In genomic region chr9:101114317-101114716, GRCh38 we compare ENCODE assay signal across 18 cellular contexts.
"Had no signal": no experiment of that assay in that cellular context is flagged by ENCODE, and none has a peak within 500 bp of the region (broad histone marks: within the 10 kb centered on the region; RNA-seq: fewer than 3 reads in every experiment).

No MANE protein-coding gene starts in this region.

- H3K27me3 Mint-ChIP-seq: stimulated activated naive B cell treated with anti-CD40 and anti-IgM and Interleukin-4, amounts not matched to agents 10 μg/mL and 1 μg/mL and 100 μg/mL, for 72 hours had no signal

- H3K27me3 ChIP-seq: colonic mucosa, gastrocnemius medialis, testis, tibial nerve, upper lobe of right lung, vagina had no signal

- H3K4me3 Mint-ChIP-seq: naive thymus-derived CD4-positive, alpha-beta T cell; nephron progenitor cell; stimulated activated naive B cell treated with anti-CD40 and anti-IgM and Interleukin-4, amounts not matched to agents 10 μg/mL and 1 μg/mL and 100 μg/mL, for 72 hours; stimulated activated naive CD8-positive, alpha-beta T cell treated with anti-CD3 and anti-CD28 coated beads, Interleukin-15, amount 100 ng/mL, for 72 hours had no signal

- H3K36me3 ChIP-seq: colonic mucosa, gastrocnemius medialis, heart right ventricle, tibial nerve, upper lobe of right lung, vagina had no signal

- H3K27ac ChIP-seq: colonic mucosa, gastrocnemius medialis, heart right ventricle, testis, tibial nerve, upper lobe of right lung, vagina had no signal

- H3K4me1 Mint-ChIP-seq: naive thymus-derived CD4-positive, alpha-beta T cell; nephron progenitor cell; stimulated activated naive B cell treated with anti-CD40 and anti-IgM and Interleukin-4, amounts not matched to agents 10 μg/mL and 1 μg/mL and 100 μg/mL, for 72 hours; stimulated activated naive CD8-positive, alpha-beta T cell treated with anti-CD3 and anti-CD28 coated beads, Interleukin-15, amount 100 ng/mL, for 72 hours had no signal

- DNase-seq: colonic mucosa; dermis blood vessel endothelial cell; gastrocnemius medialis; heart right ventricle; left colon; left ventricle myocardium superior; naive thymus-derived CD4-positive, alpha-beta T cell; nephron progenitor cell; posterior cingulate gyrus; stimulated activated CD4-positive, alpha-beta T cell treated with anti-CD3 and anti-CD28 coated beads, Interleukin-2, amount 100 ng/mL, for 24 hours; stimulated activated CD4-positive, alpha-beta T cell treated with anti-CD3 and anti-CD28 coated beads, Interleukin-4, amount 100 ng/mL, for 4 hours; stimulated activated naive B cell treated with anti-CD40 and anti-IgM and Interleukin-4, amounts not matched to agents 10 μg/mL and 1 μg/mL and 100 μg/mL, for 72 hours; stimulated activated naive CD8-positive, alpha-beta T cell treated with anti-CD3 and anti-CD28 coated beads, Interleukin-15, amount 100 ng/mL, for 72 hours; testis; upper lobe of right lung had no signal

- H3K9me3 ChIP-seq: colonic mucosa, gastrocnemius medialis, heart right ventricle, testis, tibial nerve, upper lobe of right lung, vagina had no signal

- H3K4me3 ChIP-seq: colonic mucosa, gastrocnemius medialis, heart right ventricle, lung, testis, tibial nerve, upper lobe of right lung, vagina had no signal

- H3K36me3 Mint-ChIP-seq: stimulated activated naive B cell treated with anti-CD40 and anti-IgM and Interleukin-4, amounts not matched to agents 10 μg/mL and 1 μg/mL and 100 μg/mL, for 72 hours had no signal

- H3K9me3 Mint-ChIP-seq: stimulated activated naive B cell treated with anti-CD40 and anti-IgM and Interleukin-4, amounts not matched to agents 10 μg/mL and 1 μg/mL and 100 μg/mL, for 72 hours; stimulated activated naive CD8-positive, alpha-beta T cell treated with anti-CD3 and anti-CD28 coated beads, Interleukin-15, amount 100 ng/mL, for 72 hours had no signal

- H3K4me1 ChIP-seq: colonic mucosa, gastrocnemius medialis, testis, tibial nerve, upper lobe of right lung, vagina had no signal

- H3K27ac Mint-ChIP-seq: naive thymus-derived CD4-positive, alpha-beta T cell; stimulated activated naive B cell treated with anti-CD40 and anti-IgM and Interleukin-4, amounts not matched to agents 10 μg/mL and 1 μg/mL and 100 μg/mL, for 72 hours; stimulated activated naive CD8-positive, alpha-beta T cell treated with anti-CD3 and anti-CD28 coated beads, Interleukin-15, amount 100 ng/mL, for 72 hours had no signal
